In the genomic region with DNA sequence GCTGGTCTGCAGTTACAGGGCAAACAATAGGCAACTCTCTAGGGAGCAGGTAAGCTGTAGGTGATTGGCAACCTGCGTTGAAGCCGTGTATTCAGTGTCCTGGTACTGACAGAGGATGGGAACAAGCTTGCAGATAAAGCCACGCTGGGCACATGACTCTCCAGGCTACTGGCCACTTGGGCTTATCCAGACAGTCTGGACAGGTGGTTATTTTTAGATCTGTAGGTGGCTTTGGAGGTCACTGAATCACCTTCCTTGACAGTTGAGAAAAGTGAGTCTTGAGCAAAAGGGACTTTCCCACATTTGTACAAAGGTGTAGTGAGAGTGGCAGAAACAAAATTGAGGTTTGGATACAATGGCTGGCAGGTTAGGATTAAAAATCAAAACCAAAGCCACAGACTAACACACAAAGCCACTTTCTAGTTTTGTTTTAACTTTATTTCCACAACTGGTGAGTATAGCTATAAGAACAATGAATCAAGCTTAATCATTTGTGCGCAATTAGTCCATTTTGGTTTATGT, we compare ENCODE assay signal across 2 cellular contexts.
TF ChIP-seq lines count a peak whose summit lies in the region.

No MANE protein-coding gene starts in this region.

TF ChIP-seq in GM23338, 12 proteins besides CTCF, POLR2A, EP300 and RAD21:
- TF ChIP-seq ZNF331 (CRISPR knock-in tag; IDR thresholded peaks at IDR 0.05; ENCODE audit: low read depth) (no peak), NANOG (IDR thresholded peaks at IDR 0.05; ENCODE audit: borderline replicate concordance) (no peak)
- TF ChIP-seq, protein P1, sequence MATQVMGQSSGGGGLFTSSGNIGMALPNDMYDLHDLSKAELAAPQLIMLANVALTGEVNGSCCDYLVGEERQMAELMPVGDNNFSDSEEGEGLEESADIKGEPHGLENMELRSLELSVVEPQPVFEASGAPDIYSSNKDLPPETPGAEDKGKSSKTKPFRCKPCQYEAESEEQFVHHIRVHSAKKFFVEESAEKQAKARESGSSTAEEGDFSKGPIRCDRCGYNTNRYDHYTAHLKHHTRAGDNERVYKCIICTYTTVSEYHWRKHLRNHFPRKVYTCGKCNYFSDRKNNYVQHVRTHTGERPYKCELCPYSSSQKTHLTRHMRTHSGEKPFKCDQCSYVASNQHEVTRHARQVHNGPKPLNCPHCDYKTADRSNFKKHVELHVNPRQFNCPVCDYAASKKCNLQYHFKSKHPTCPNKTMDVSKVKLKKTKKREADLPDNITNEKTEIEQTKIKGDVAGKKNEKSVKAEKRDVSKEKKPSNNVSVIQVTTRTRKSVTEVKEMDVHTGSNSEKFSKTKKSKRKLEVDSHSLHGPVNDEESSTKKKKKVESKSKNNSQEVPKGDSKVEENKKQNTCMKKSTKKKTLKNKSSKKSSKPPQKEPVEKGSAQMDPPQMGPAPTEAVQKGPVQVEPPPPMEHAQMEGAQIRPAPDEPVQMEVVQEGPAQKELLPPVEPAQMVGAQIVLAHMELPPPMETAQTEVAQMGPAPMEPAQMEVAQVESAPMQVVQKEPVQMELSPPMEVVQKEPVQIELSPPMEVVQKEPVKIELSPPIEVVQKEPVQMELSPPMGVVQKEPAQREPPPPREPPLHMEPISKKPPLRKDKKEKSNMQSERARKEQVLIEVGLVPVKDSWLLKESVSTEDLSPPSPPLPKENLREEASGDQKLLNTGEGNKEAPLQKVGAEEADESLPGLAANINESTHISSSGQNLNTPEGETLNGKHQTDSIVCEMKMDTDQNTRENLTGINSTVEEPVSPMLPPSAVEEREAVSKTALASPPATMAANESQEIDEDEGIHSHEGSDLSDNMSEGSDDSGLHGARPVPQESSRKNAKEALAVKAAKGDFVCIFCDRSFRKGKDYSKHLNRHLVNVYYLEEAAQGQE (IDR thresholded peaks at IDR 0.05; ENCODE audit: unreplicated experiment) = no peak

TF ChIP-seq in GM12878, 131 proteins besides CTCF, POLR2A, EP300 and RAD21:
- peak; percentile 28 for TF ChIP-seq SKIL (IDR thresholded peaks at IDR 0.05; ENCODE audit: low read depth, poor library complexity, severe bottlenecking)
- no peak for TF ChIP-seq SIX5 (IDR thresholded peaks at IDR 0.05; ENCODE audit: low read depth, low read length, severe bottlenecking)
- TF ChIP-seq IRF4 (IDR thresholded peaks at IDR 0.05; ENCODE audit: low read depth, low read length) = no peak
- TF ChIP-seq BCL11A (IDR thresholded peaks at IDR 0.05; ENCODE audit: low read depth, low read length) = no peak
- TF ChIP-seq, protein P2, sequence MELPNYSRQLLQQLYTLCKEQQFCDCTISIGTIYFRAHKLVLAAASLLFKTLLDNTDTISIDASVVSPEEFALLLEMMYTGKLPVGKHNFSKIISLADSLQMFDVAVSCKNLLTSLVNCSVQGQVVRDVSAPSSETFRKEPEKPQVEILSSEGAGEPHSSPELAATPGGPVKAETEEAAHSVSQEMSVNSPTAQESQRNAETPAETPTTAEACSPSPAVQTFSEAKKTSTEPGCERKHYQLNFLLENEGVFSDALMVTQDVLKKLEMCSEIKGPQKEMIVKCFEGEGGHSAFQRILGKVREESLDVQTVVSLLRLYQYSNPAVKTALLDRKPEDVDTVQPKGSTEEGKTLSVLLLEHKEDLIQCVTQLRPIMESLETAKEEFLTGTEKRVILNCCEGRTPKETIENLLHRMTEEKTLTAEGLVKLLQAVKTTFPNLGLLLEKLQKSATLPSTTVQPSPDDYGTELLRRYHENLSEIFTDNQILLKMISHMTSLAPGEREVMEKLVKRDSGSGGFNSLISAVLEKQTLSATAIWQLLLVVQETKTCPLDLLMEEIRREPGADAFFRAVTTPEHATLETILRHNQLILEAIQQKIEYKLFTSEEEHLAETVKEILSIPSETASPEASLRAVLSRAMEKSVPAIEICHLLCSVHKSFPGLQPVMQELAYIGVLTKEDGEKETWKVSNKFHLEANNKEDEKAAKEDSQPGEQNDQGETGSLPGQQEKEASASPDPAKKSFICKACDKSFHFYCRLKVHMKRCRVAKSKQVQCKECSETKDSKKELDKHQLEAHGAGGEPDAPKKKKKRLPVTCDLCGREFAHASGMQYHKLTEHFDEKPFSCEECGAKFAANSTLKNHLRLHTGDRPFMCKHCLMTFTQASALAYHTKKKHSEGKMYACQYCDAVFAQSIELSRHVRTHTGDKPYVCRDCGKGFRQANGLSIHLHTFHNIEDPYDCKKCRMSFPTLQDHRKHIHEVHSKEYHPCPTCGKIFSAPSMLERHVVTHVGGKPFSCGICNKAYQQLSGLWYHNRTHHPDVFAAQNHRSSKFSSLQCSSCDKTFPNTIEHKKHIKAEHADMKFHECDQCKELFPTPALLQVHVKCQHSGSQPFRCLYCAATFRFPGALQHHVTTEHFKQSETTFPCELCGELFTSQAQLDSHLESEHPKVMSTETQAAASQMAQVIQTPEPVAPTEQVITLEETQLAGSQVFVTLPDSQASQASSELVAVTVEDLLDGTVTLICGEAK (IDR thresholded peaks at IDR 0.05; ENCODE audit: borderline replicate concordance) = no peak
- TF ChIP-seq ZNF217 (IDR thresholded peaks at IDR 0.05) = no peak
- TF ChIP-seq SREBF1 (IDR thresholded peaks at IDR 0.05; ENCODE audit: low read length) = no peak
- TF ChIP-seq ZNF24 (IDR thresholded peaks at IDR 0.05) = no peak
- TF ChIP-seq CHD1 (IDR thresholded peaks at IDR 0.05; ENCODE audit: low read depth, low read length) = no peak
- TF ChIP-seq MTA2 (IDR thresholded peaks at IDR 0.05; ENCODE audit: low read depth) = 0 out of 2 replicates have a peak, but pooled peaks have one; percentile 17
- TF ChIP-seq DPF2 (IDR thresholded peaks at IDR 0.05) = no peak
- TF ChIP-seq NR2F1 (conservative IDR thresholded peaks at IDR 0.05) = 0 out of 2 replicates have a peak, but pooled peaks have one; percentile 16
- peak; percentile 14 for TF ChIP-seq MEF2B (IDR thresholded peaks at IDR 0.05; ENCODE audit: partially characterized antibody, poor library complexity, severe bottlenecking)
- TF ChIP-seq NFIC (IDR thresholded peaks at IDR 0.05; ENCODE audit: low read depth, low read length) = no peak
- TF ChIP-seq JUND (IDR thresholded peaks at IDR 0.05; ENCODE audit: low read depth, low read length) = no peak
- no peak for TF ChIP-seq TCF3 (IDR thresholded peaks at IDR 0.05; ENCODE audit: borderline replicate concordance, insufficient read depth, low read depth, low read length)
- TF ChIP-seq, protein P3, sequence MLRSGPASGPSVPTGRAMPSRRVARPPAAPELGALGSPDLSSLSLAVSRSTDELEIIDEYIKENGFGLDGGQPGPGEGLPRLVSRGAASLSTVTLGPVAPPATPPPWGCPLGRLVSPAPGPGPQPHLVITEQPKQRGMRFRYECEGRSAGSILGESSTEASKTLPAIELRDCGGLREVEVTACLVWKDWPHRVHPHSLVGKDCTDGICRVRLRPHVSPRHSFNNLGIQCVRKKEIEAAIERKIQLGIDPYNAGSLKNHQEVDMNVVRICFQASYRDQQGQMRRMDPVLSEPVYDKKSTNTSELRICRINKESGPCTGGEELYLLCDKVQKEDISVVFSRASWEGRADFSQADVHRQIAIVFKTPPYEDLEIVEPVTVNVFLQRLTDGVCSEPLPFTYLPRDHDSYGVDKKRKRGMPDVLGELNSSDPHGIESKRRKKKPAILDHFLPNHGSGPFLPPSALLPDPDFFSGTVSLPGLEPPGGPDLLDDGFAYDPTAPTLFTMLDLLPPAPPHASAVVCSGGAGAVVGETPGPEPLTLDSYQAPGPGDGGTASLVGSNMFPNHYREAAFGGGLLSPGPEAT (IDR thresholded peaks at IDR 0.05; ENCODE audit: low read depth) = no peak
- TF ChIP-seq CBFB (IDR thresholded peaks at IDR 0.05; ENCODE audit: low read depth) = no peak
- no peak for TF ChIP-seq SMC3 (IDR thresholded peaks at IDR 0.05; ENCODE audit: borderline replicate concordance, low read length)
- TF ChIP-seq TCF12 (IDR thresholded peaks at IDR 0.05; ENCODE audit: low read depth, low read length) = no peak
- no peak for TF ChIP-seq HDGF (IDR thresholded peaks at IDR 0.05)
- TF ChIP-seq MEF2A (IDR thresholded peaks at IDR 0.05; ENCODE audit: insufficient read depth, low read depth, low read length) = no peak
- TF ChIP-seq KDM1A (IDR thresholded peaks at IDR 0.05; ENCODE audit: borderline replicate concordance) = no peak
- no peak; the same call in 1 of the 2 replicates for TF ChIP-seq IKZF1 (conservative IDR thresholded peaks at IDR 0.05)
- no peak for TF ChIP-seq SMAD5 (IDR thresholded peaks at IDR 0.05; ENCODE audit: low read depth)
- TF ChIP-seq ELK1 (IDR thresholded peaks at IDR 0.05; ENCODE audit: low read depth, low read length) = no peak
- no peak for TF ChIP-seq USF1 (IDR thresholded peaks at IDR 0.05; ENCODE audit: borderline replicate concordance, extremely low read length, insufficient read depth, low read depth, low read length)
- no peak for TF ChIP-seq NBN (IDR thresholded peaks at IDR 0.05)
- TF ChIP-seq FOXK2 (IDR thresholded peaks at IDR 0.05) = no peak
- TF ChIP-seq, protein P1 (IDR thresholded peaks at IDR 0.05; ENCODE audit: low read depth, low read length) = no peak
- TF ChIP-seq ZNF274 (IDR thresholded peaks at IDR 0.05; ENCODE audit: insufficient read depth, insufficient read length) = no peak
- TF ChIP-seq PAX8 (IDR thresholded peaks at IDR 0.05) = no peak
- no peak for TF ChIP-seq JUNB (IDR thresholded peaks at IDR 0.05)
- TF ChIP-seq CBX3 (IDR thresholded peaks at IDR 0.05; ENCODE audit: borderline replicate concordance, low read depth) = no peak
- TF ChIP-seq IKZF2 (IDR thresholded peaks at IDR 0.05) = peak in 1 of 2 experiments; percentile 12; a peak in 1 of 4 replicates
- no peak for TF ChIP-seq RFX5 (IDR thresholded peaks at IDR 0.05; ENCODE audit: low read depth, low read length)
- no peak for TF ChIP-seq BACH1 (IDR thresholded peaks at IDR 0.05; ENCODE audit: borderline replicate concordance)
- no peak for TF ChIP-seq EGR1 (IDR thresholded peaks at IDR 0.05; ENCODE audit: borderline replicate concordance in 1 of 2, low read depth in 2 of 2, low read length in 2 of 2)
- TF ChIP-seq SMAD1 (IDR thresholded peaks at IDR 0.05; ENCODE audit: low read depth, partially characterized antibody) = no peak
- TF ChIP-seq, protein P4, sequence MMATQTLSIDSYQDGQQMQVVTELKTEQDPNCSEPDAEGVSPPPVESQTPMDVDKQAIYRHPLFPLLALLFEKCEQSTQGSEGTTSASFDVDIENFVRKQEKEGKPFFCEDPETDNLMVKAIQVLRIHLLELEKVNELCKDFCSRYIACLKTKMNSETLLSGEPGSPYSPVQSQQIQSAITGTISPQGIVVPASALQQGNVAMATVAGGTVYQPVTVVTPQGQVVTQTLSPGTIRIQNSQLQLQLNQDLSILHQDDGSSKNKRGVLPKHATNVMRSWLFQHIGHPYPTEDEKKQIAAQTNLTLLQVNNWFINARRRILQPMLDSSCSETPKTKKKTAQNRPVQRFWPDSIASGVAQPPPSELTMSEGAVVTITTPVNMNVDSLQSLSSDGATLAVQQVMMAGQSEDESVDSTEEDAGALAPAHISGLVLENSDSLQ (IDR thresholded peaks at IDR 0.05) = no peak
